34 cellular contexts compared by ENCODE assay signal in the genomic region with DNA sequence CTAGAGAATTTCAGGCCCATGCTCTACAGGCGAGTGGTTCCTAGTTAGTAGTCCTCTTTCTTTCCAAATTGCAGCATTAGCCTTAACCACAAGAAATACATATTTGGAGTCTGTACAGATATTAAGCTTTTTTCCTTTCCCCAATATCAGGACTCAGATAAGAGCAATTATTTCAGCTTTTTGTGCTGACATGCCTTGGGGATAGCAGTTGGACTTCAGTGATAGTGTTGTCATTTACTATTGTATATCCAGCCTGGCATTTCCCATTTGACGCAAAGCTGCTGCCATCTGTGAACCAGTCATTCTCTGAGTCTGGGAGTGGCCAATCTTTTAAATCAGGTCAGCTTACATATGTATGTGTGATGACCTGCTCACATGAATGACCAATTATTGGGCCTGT.
"Had no signal": no experiment of that assay in that cellular context is flagged by ENCODE, and none has a peak within 500 bp of the region (broad histone marks: within the 10 kb centered on the region; RNA-seq: fewer than 3 reads in every experiment).

No MANE protein-coding gene starts in this region.

- H3K27me3 ChIP-seq: MG63 had no signal

- H3K36me3 ChIP-seq: MG63 had no signal

- H3K4me2 ChIP-seq: KMS-11 had no signal

- H3K9me3 ChIP-seq: MG63 had no signal

- H3K9ac ChIP-seq: KMS-11 had no signal

- H3K4me3 ChIP-seq: MG63 had no signal

- DNase-seq: Karpas-422, Kasumi-1, KG1, MG63, MM.1S, MV-4-11, NCI-H1048, NCI-H1092, NCI-H1092 treated with DMSO at 0.1 percent for 48 hours, NCI-H1105, NCI-H1105 treated with DMSO at 0.1 percent for 48 hours, NCI-H1417, NCI-H1417 treated with DMSO at 0.1 percent for 48 hours, NCI-H1436, NCI-H1436 treated with DMSO at 0.1 percent for 48 hours, NCI-H146, NCI-H1694 treated with DMSO at 0.1 percent for 48 hours, NCI-H187, NCI-H187 treated with DMSO at 0.1 percent for 48 hours, NCI-H1930, NCI-H2029, NCI-H2029 treated with DMSO at 0.1 percent for 48 hours, NCI-H2081, NCI-H2081 treated with DMSO at 0.1 percent for 48 hours, NCI-H2107, NCI-H2171, NCI-H2171 treated with DMSO at 0.1 percent for 48 hours, NCI-H2227 treated with DMSO at 0.1 percent for 48 hours, NCI-H226, NCI-H345, NCI-H446, NCI-H446 treated with DMSO at 0.1 percent for 48 hours, NCI-H510A had no signal

- H3K27ac ChIP-seq: KMS-11 had no signal
